8 cellular contexts compared by ENCODE assay signal in the genomic region with DNA sequence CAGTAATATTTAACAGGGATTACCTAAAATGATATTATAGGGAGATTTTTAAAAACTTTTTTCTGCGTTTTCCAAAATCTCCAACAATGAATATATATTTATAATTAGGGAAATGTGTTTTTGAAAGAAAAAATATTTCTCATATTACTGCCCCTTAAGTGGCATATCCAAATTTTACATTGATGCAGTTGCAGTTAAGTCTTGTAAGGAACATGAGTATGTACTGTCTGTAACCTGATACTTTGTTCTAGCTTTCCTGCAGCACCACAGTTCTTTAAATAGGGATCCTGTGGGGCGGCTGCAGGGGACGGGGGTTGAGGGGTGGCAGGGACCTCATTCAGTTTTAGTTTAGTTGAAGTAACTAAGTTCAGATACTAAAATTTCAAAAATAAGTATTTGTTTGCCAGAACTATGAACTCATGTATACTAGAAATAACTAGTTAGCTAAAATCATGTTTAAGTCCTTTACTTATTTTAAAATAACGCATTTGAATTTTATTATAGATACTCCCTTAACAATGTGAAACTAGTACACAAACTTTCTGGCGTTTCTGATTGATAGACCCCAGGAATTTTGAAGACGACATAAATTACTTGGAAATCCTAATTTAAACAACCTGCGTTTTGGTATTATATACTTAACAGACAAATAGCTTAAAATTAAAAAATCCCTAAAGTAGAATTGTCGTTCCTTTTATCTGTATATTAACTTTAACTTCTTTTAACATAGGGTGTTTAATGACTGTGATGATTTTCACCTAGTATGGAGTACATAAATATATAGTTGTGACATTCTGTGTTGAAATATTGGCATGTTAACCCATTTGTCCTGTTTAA. TPM values are rescaled to one million over a fixed set of nuclear protein-coding genes. Genes with fewer than 3 reads are reported as not detected.
A peak's percentile ranks its signal among the peaks of the same experiment; 100 is the strongest.
DNase-seq lines count a peak whose midpoint lies in the region; ATAC-seq and TF ChIP-seq lines count a peak whose summit lies in the region.

No MANE protein-coding gene starts in this region.

- peaks cover 10 to 29% (median 23%) of the 10 kb centered on the region in 3 donors for H3K4me1 Mint-ChIP-seq in IgD-negative memory B cell

- H3K36me3 ChIP-seq in skeletal muscle satellite cell (ENCODE audit: insufficient read depth, low read length): peaks cover 30% of the 10 kb centered on the region

- peak overlapping the region; percentile 84 for H3K4me2 ChIP-seq in skeletal muscle satellite cell (ENCODE audit: low read length)

- no peaks in the 10 kb centered on the region for H3K27me3 ChIP-seq in skeletal muscle satellite cell (ENCODE audit: control insufficient read depth, insufficient read depth, low read length)

- H3K9me3 ChIP-seq in skeletal muscle satellite cell (replicated peaks; ENCODE audit: low read length): no peaks in the 10 kb centered on the region

- H3K27ac Mint-ChIP-seq in IgD-negative memory B cell: peak overlapping the region; percentile 94 to 99 (median 99)

- peaks cover 20% of the 10 kb centered on the region for H3K4me1 ChIP-seq in skeletal muscle satellite cell (ENCODE audit: control insufficient read depth, insufficient read depth, low read length)

- H3K4me3 Mint-ChIP-seq in IgD-negative memory B cell: peak overlapping the region; percentile 81 to 94 (median 89)

- ATAC-seq in GM21786 (IDR thresholded peaks at IDR 0.05; ENCODE audit: unreplicated experiment): peak; percentile 33

- peak overlapping the region; percentile 77 for H3K4me3 ChIP-seq in astrocyte of the spinal cord (ENCODE audit: low read depth, low read length)
- H3K4me3 ChIP-seq in iPS-11a (ENCODE audit: low read depth, low read length): peak overlapping the region; percentile 54
- peak overlapping the region; percentile 72 for H3K4me3 ChIP-seq in skeletal muscle satellite cell (ENCODE audit: low read length)

- H3K27me3 Mint-ChIP-seq in IgD-negative memory B cell: no peaks in the 10 kb centered on the region

- peak overlapping the region; percentile 93 for H3K9ac ChIP-seq in skeletal muscle satellite cell (ENCODE audit: low read depth, low read length)

- peaks cover 0 to 2% (median 0%) of the 10 kb centered on the region in 3 donors for H3K9me3 Mint-ChIP-seq in IgD-negative memory B cell

- no peak for TF ChIP-seq CTCF in astrocyte of the spinal cord (IDR thresholded peaks at IDR 0.05; ENCODE audit: low read depth, low read length)

- no peaks in the 10 kb centered on the region for H3K36me3 Mint-ChIP-seq in IgD-negative memory B cell

- DNase-seq in GM03348 (ENCODE audit: low spot score) (peak; percentile 51), T follicular helper cell (ENCODE audit: low read depth) (peak; percentile 15), astrocyte of the spinal cord (ENCODE audit: low read depth, low spot score) (peak; percentile 90), ureter (ENCODE audit: low spot score) (no peak)

- in situ Hi-C loops in astrocyte of the spinal cord (cut with HindIII; ENCODE audit: low sequenced_read_pairs): no loop called here

RNA-seq across cellular contexts. Expression of gene DNAJB4, which starts 0.6 kb away (rescaled TPM):
- polyA plus RNA-seq in IgD-negative memory B cell: 7.3 TPM
- total RNA-seq in skeletal muscle satellite cell (2012; rRNA removed): 63.4 and 94.4 TPM in 2 replicates
- total RNA-seq in ureter: 31.4 TPM

RNA-seq across cellular contexts. Expression of gene FUBP1, which starts 25.2 kb away (rescaled TPM):
- 48.2 TPM for polyA plus RNA-seq in IgD-negative memory B cell
- total RNA-seq in skeletal muscle satellite cell (2012; rRNA removed): 97.8 and 99.4 TPM in 2 replicates
- 223 TPM for total RNA-seq in ureter

RNA-seq across cellular contexts. Expression of gene GIPC2, which starts 41.7 kb away (rescaled TPM):
- not detected for polyA plus RNA-seq in IgD-negative memory B cell
- 0.25 and 0.66 TPM in 2 replicates for total RNA-seq in skeletal muscle satellite cell (2012; rRNA removed)
- 3.1 TPM for total RNA-seq in ureter
